8 cellular contexts compared by ENCODE assay signal in genomic region chr7:100539436-100540006, GRCh38. TPM values are rescaled to one million over a fixed set of nuclear protein-coding genes. Genes with fewer than 3 reads are reported as not detected.
A peak's percentile ranks its signal among the peaks of the same experiment; 100 is the strongest.
DNase-seq lines count a peak whose midpoint lies in the region; ATAC-seq and TF ChIP-seq lines count a peak whose summit lies in the region.

No MANE protein-coding gene starts in this region.

- peak in 1 of 2 experiments; percentile 24 for DNase-seq in HAP-1 (ENCODE audit: low spot score in 2 of 2)
- no peak for DNase-seq in T-helper 17 cell
- no peak for DNase-seq in skeletal muscle cell (ENCODE audit: low read depth)
- no peak for DNase-seq in kidney glomerular epithelial cell (lab: John Stamatoyannopoulos, UW)
- no peak for DNase-seq in central memory CD4-positive, alpha-beta T cell
- DNase-seq in NCI-H526 treated with DMSO at 0.1 percent for 48 hours (lab: John Stamatoyannopoulos, UW), result no peak
- DNase-seq in iPS-NIHi7 (ENCODE audit: extremely low spot score), result no peak

- H3K36me3 ChIP-seq in HAP-1 (replicated peaks) (no peaks in the 10 kb centered on the region; the same call in 1 of the 2 replicates), gastroesophageal sphincter (no peaks in the 10 kb centered on the region)

- ATAC-seq in T-helper 17 cell (no peak), gastroesophageal sphincter (no peak)

- no peaks in the 10 kb centered on the region for H3K27me3 Mint-ChIP-seq in T-helper 17 cell

- peak overlapping the region; percentile 47 to 96 (median 83) for H3K27ac ChIP-seq in gastroesophageal sphincter

- no peak for TF ChIP-seq CTCF in gastroesophageal sphincter (IDR thresholded peaks at IDR 0.05)

- no peak for TF ChIP-seq POLR2A in gastroesophageal sphincter (IDR thresholded peaks at IDR 0.05)

- H3K4me3 ChIP-seq in HAP-1 (peak overlapping the region; percentile 58), gastroesophageal sphincter (peak overlapping the region; percentile 64 to 68), skeletal muscle cell (ENCODE audit: low read depth, low read length) (peak overlapping the region; percentile 81)

- no peak for TF ChIP-seq EP300 in gastroesophageal sphincter (IDR thresholded peaks at IDR 0.05)

- 0% methylated on average over 12 to 16 of the region's 44 CpGs for WGBS in gastroesophageal sphincter (ENCODE audit: low coverage in 1 of 2), 2 donors

- peak overlapping the region; percentile 100 for H3K4me3 Mint-ChIP-seq in T-helper 17 cell

- H3K4me1 ChIP-seq in HAP-1 (peaks cover 18% of the 10 kb centered on the region), gastroesophageal sphincter (peaks cover 10 to 56% (median 22%) of the 10 kb centered on the region in 3 donors)

- peak overlapping the region; percentile 98 for H3K27ac Mint-ChIP-seq in T-helper 17 cell

- peaks cover 52% of the 10 kb centered on the region for H3K4me1 Mint-ChIP-seq in T-helper 17 cell

- H3K27me3 ChIP-seq in HAP-1 (ENCODE audit: low read depth) (no peaks in the 10 kb centered on the region), gastroesophageal sphincter (no peaks in the 10 kb centered on the region)

- in situ Hi-C loops in HAP-1 (cut with MboI; ENCODE audit: low sequenced_read_pairs), result no loop called here

- no peaks in the 10 kb centered on the region for H3K9me3 ChIP-seq in HAP-1
- no peaks in the 10 kb centered on the region for H3K9me3 ChIP-seq in T-helper 17 cell (ENCODE audit: control insufficient read depth, low read length, poor library complexity, severe bottlenecking)
- H3K9me3 ChIP-seq in gastroesophageal sphincter, result no peaks in the 10 kb centered on the region

- peaks cover 3% of the 10 kb centered on the region for H3K36me3 Mint-ChIP-seq in T-helper 17 cell (ENCODE audit: low read depth)

RNA-seq across cellular contexts. Expression of gene AGFG2, which starts 0.5 kb away (rescaled TPM):
- total RNA-seq in T-helper 17 cell, result 10 to 100 TPM; 33.1 to 45.9 TPM
- 10 to 100 TPM; 26.0 to 60.1 (median 36.6) TPM for total RNA-seq in gastroesophageal sphincter

RNA-seq across cellular contexts. Expression of gene SAP25, which starts 34.2 kb away (rescaled TPM):
- 10 to 100 TPM; 33.1 to 43.1 TPM for total RNA-seq in T-helper 17 cell
- 1 to 10 TPM in 1 of 4 donors, not detected in 3; 5.6 TPM for total RNA-seq in gastroesophageal sphincter

RNA-seq across cellular contexts. Expression of gene LRCH4, which starts 46.4 kb away (rescaled TPM):
- 100 to 1,000 TPM; 284 to 305 TPM for total RNA-seq in T-helper 17 cell
- 10 to 100 TPM; 16.1 to 53.2 (median 50.0) TPM for total RNA-seq in gastroesophageal sphincter

RNA-seq across cellular contexts. Expression of gene FBXO24, which starts 46.6 kb away (rescaled TPM):
- total RNA-seq in T-helper 17 cell, result under 1 TPM; 0.31 to 0.70 TPM
- total RNA-seq in gastroesophageal sphincter, result 1 to 10 TPM in 2 of 4 donors, not detected in 2; 1.8 to 1.9 TPM

RNA-seq across cellular contexts. Expression of gene NYAP1, which starts 55.8 kb away (rescaled TPM):
- total RNA-seq in T-helper 17 cell, result 1 to 10 TPM; 1.3 TPM
- 1 to 10 TPM in 3 of 4 donors, under 1 TPM in 1; 0.94 to 3.1 (median 1.8) TPM for total RNA-seq in gastroesophageal sphincter

Comparison
In these comparisons a context has a peak if more than half of its experiments do, and no peak if none do; other contexts are left out.
1. RNA of gene SAP25, which starts 34.2 kb away (total RNA-seq): 33.1 to 43.1 TPM in T-helper 17 cell; 5.6 TPM in gastroesophageal sphincter; every median in the first group is over 4 times any median in the second.
2. RNA of gene LRCH4, which starts 46.4 kb away (total RNA-seq): 284 to 305 TPM in T-helper 17 cell; 16.1 to 53.2 TPM in gastroesophageal sphincter; every median in the first group is over 4 times any median in the second.
3. Peak in every context shown above with its lines, with median percentiles within 50 percentile points of each other: H3K4me3 ChIP-seq.